9 cellular contexts compared by ENCODE assay signal in the genomic region with DNA sequence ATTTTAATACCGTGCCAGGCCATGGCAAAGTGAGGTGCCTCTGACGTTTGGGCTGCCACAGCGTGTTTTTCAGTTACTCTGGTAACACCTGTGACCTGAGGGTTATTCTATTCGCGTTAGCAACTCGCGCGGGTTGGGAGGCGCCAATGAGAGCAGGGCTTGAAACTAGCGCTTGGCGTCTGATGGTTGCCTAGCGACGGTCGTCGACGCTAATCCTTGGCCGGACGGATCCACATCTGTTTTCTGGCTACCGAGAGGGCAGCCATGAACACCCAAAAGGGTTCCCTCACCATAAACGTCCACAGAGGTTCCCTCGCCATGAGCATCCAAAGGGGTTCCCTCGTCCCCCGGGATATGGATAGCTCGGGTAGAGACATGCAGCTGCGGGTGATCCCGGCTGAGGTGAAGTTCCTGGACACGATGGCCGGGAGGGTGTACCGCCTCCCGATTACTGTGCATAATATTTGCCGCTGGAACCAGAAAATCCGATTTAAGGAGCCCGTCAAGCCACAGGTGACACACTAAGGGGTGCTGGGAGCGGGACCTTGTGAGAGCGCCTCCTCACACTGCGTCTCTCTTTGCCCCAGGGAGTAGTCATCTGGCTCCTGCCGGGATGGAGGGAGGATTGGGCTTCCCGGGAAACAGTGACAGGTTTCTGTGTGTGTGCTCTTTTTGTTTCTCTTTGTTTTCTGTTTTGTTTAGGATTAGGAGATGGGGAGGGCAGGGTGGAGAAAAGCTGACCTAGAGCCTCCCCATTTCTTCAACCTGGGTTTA. TPM values are rescaled to one million over a fixed set of nuclear protein-coding genes. Genes with fewer than 3 reads are reported as not detected.
DNase-seq lines count a peak whose midpoint lies in the region; ATAC-seq and TF ChIP-seq lines count a peak whose summit lies in the region.
"Had no signal": no experiment of that assay in that cellular context is flagged by ENCODE, and none has a peak within 500 bp of the region (broad histone marks: within the 10 kb centered on the region; RNA-seq: fewer than 3 reads in every experiment).

A gene with protein sequence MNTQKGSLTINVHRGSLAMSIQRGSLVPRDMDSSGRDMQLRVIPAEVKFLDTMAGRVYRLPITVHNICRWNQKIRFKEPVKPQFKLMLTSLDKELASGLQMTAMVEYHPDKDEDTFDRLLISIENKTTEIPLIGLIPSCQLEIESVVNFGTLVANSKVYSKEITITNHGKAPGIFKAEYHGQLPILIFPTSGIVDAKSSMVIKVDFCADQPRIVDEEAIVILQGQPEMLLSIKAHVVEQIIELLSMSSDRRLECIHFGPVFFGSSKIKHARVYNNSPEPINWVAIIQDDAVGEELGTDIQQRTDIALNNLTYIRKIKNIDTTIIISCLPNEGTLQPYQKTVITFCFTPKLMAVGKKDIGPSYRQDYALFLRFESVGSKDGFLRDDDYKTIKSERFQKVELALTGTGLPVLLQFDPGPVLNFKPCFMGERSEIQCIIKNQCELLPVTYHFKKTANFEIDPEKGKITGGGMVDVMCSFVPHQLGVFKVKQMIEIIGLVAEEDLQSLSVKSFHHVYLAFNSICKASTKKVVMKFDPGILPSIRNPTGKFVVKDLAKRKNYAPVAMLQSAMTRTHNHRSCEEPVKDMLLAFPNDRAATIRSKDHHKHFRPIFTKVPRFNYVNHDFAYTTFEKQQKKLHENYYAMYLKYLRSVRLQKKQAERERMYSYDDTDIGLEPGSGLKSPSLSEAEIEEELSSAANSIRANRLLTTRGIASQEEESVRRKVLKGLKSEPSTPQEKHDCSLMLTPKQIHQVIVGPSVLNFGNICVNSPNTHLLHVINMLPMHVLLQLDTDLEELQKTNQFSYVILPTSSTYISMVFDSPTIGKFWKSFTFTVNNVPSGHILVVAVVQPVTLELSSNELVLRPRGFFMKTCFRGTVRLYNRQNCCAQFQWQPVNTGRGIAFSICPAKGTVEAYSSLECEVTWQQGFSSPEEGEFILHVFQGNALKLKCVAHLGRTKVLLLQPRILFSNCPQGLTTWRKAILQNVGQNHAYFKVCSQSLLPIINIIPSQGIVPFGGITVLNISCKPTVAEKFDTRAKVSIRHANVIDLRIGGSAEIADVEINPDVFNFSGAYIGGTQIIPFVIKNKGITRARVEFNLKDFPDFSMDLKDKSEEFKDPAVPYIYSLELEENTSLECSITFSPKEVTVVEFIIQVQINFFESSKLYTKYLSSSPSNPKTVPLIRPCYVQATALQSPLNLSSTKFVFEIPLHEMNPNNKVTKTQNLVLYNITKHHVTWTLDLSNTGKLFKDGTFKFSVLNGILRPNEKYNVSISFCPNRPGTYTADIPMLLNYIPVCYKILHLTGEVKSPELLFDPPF (N-terminal part only) (plus strand): TSS at position 199 of the 774 bp plus-strand sequence. CDS start 66 bp downstream, at position 265.

- intact Hi-C loops in right lobe of liver (cut with DNase I): no loop called here

- no peak for ATAC-seq in activated naive CD8-positive, alpha-beta T cell treated with anti-CD3 and anti-CD28 coated beads, Interleukin-2, amount 50 U/mL, for 24 hours
- ATAC-seq in right lobe of liver: peak; percentile 45 to 67 (median 50)
- ATAC-seq in upper lobe of left lung (ENCODE audit: low FRiP score in 2 of 2): no peak

- H3K4me1 ChIP-seq in right lobe of liver (no peaks in the 10 kb centered on the region), upper lobe of left lung (no peaks in the 10 kb centered on the region)

- no peak for TF ChIP-seq POLR2A in right lobe of liver (IDR thresholded peaks at IDR 0.05)
- no peak for TF ChIP-seq POLR2A in upper lobe of left lung (IDR thresholded peaks at IDR 0.05)

- no peak within 1 kb of the TSS for H3K27ac Mint-ChIP-seq in activated naive CD8-positive, alpha-beta T cell treated with anti-CD3 and anti-CD28 coated beads for 36 hours
- H3K27ac Mint-ChIP-seq in activated naive CD8-positive, alpha-beta T cell treated with anti-CD3 and anti-CD28 coated beads, Interleukin-2, amount 50 U/mL, for 24 hours: no peak within 1 kb of the TSS
- no peak within 1 kb of the TSS for H3K27ac Mint-ChIP-seq in brain

- no peak within 1 kb of the TSS for H3K4me3 Mint-ChIP-seq in activated naive CD8-positive, alpha-beta T cell treated with anti-CD3 and anti-CD28 coated beads for 36 hours
- no peak within 1 kb of the TSS for H3K4me3 Mint-ChIP-seq in activated naive CD8-positive, alpha-beta T cell treated with anti-CD3 and anti-CD28 coated beads, Interleukin-2, amount 50 U/mL, for 24 hours
- H3K4me3 Mint-ChIP-seq in brain: peak within 1 kb of the TSS; percentile 78 to 86 (median 81)

- no peaks in the 10 kb centered on the region for H3K36me3 ChIP-seq in right lobe of liver
- H3K36me3 ChIP-seq in upper lobe of left lung: no peaks in the 10 kb centered on the region

- 14% methylated on average over 10 of the region's 38 CpGs for WGBS in right lobe of liver (ENCODE audit: insufficient coverage, low coverage, low lambda C conversion rate, missing lambda C conversion rate)
- 0 to 31% methylated on average over 6 to 30 of the region's 38 CpGs for WGBS in upper lobe of left lung, 2 donors

- H3K27me3 ChIP-seq in right lobe of liver (peaks cover 0 to 3% of the 10 kb centered on the region in 2 donors), upper lobe of left lung (no peaks in the 10 kb centered on the region)

- no peaks in the 10 kb centered on the region for H3K4me1 Mint-ChIP-seq in activated naive CD8-positive, alpha-beta T cell treated with anti-CD3 and anti-CD28 coated beads for 36 hours
- no peaks in the 10 kb centered on the region for H3K4me1 Mint-ChIP-seq in activated naive CD8-positive, alpha-beta T cell treated with anti-CD3 and anti-CD28 coated beads, Interleukin-2, amount 50 U/mL, for 24 hours
- no peaks in the 10 kb centered on the region for H3K4me1 Mint-ChIP-seq in brain

- no peaks in the 10 kb centered on the region for H3K36me3 Mint-ChIP-seq in activated naive CD8-positive, alpha-beta T cell treated with anti-CD3 and anti-CD28 coated beads for 36 hours
- H3K36me3 Mint-ChIP-seq in activated naive CD8-positive, alpha-beta T cell treated with anti-CD3 and anti-CD28 coated beads, Interleukin-2, amount 50 U/mL, for 24 hours (ENCODE audit: low read depth): no peaks in the 10 kb centered on the region
- no peaks in the 10 kb centered on the region for H3K36me3 Mint-ChIP-seq in brain

- no peak for TF ChIP-seq CTCF in brain (conservative IDR thresholded peaks at IDR 0.05)
- TF ChIP-seq CTCF in right lobe of liver (IDR thresholded peaks at IDR 0.05): no peak
- TF ChIP-seq CTCF in upper lobe of left lung (IDR thresholded peaks at IDR 0.05): no peak

- peak; percentile 2 for DNase-seq in activated naive CD8-positive, alpha-beta T cell treated with anti-CD3 and anti-CD28 coated beads for 36 hours
- DNase-seq in activated naive CD8-positive, alpha-beta T cell treated with anti-CD3 and anti-CD28 coated beads, Interleukin-2, amount 50 U/mL, for 24 hours: no peak
- DNase-seq in right lobe of liver (no peak), upper lobe of left lung (peak; percentile 2 to 32), NCI-H1694 (lab: John Stamatoyannopoulos, UW) (no peak)
- no peak for DNase-seq in activated CD4-positive, alpha-beta T cell treated with anti-CD3 and anti-CD28 coated beads for 1 hour
- DNase-seq in effector CD8-positive, alpha-beta T cell (lab: John Stamatoyannopoulos, UW): no peak

- H3K9me3 ChIP-seq in right lobe of liver (no peaks in the 10 kb centered on the region), upper lobe of left lung (no peaks in the 10 kb centered on the region)

- TF ChIP-seq EP300 in upper lobe of left lung (IDR thresholded peaks at IDR 0.05): no peak

- no peak within 1 kb of the TSS for H3K27ac ChIP-seq in right lobe of liver
- H3K27ac ChIP-seq in upper lobe of left lung: no peak within 1 kb of the TSS

- H3K4me3 ChIP-seq in right lobe of liver (peak within 1 kb of the TSS in 1 of 3 donors; percentile 14), upper lobe of left lung (peak within 1 kb of the TSS in 3 of 4 donors; percentile 1 to 33 (median 22))

- H3K27me3 Mint-ChIP-seq in activated naive CD8-positive, alpha-beta T cell treated with anti-CD3 and anti-CD28 coated beads for 36 hours: no peaks in the 10 kb centered on the region
- H3K27me3 Mint-ChIP-seq in activated naive CD8-positive, alpha-beta T cell treated with anti-CD3 and anti-CD28 coated beads, Interleukin-2, amount 50 U/mL, for 24 hours: no peaks in the 10 kb centered on the region
- H3K27me3 Mint-ChIP-seq in brain: peaks cover 4% of the 10 kb centered on the region

- H3K9me3 Mint-ChIP-seq in activated naive CD8-positive, alpha-beta T cell treated with anti-CD3 and anti-CD28 coated beads for 36 hours: no peaks in the 10 kb centered on the region
- peaks cover 3% of the 10 kb centered on the region for H3K9me3 Mint-ChIP-seq in activated naive CD8-positive, alpha-beta T cell treated with anti-CD3 and anti-CD28 coated beads, Interleukin-2, amount 50 U/mL, for 24 hours
- peaks cover 0 to 8% (median 0%) of the 10 kb centered on the region in 5 experiments for H3K9me3 Mint-ChIP-seq in brain

RNA-seq across cellular contexts. Expression of the gene that starts here (rescaled TPM):
- total RNA-seq in activated naive CD8-positive, alpha-beta T cell treated with anti-CD3 and anti-CD28 coated beads for 36 hours: not detected
- polyA plus RNA-seq in brain (ENCODE audit: insufficient read depth, low read depth, low replicate concordance): not detected
- total RNA-seq in right lobe of liver: under 1 TPM in 3 of 6 experiments, not detected in 3; 0.09 to 0.24 (median 0.20) TPM
- total RNA-seq in upper lobe of left lung: 10 to 100 TPM in 2 of 6 donors, 1 to 10 TPM in 3, under 1 TPM in 1; 0.03 to 38.0 (median 6.3) TPM
- polyA plus RNA-seq: BJ had no signal

Comparison
In these comparisons a context has a peak if more than half of its experiments do, and no peak if none do; other contexts are left out.
1. Peak in DNase-seq in activated naive CD8-positive, alpha-beta T cell treated with anti-CD3 and anti-CD28 coated beads for 36 hours; RNA of the gene not detected or under 1 TPM.
2. Peak in ATAC-seq in right lobe of liver; RNA of the gene not detected or under 1 TPM.
3. DNase-seq: peak in upper lobe of left lung (2 of 2); none in activated naive CD8-positive, alpha-beta T cell treated with anti-CD3 and anti-CD28 coated beads, Interleukin-2, amount 50 U/mL, for 24 hours (single experiment), right lobe of liver (0 of 3), activated CD4-positive, alpha-beta T cell treated with anti-CD3 and anti-CD28 coated beads for 1 hour (single experiment), NCI-H1694 (single experiment) and effector CD8-positive, alpha-beta T cell (single experiment).
4. H3K4me3 Mint-ChIP-seq: peak in brain (5 of 5); none in activated naive CD8-positive, alpha-beta T cell treated with anti-CD3 and anti-CD28 coated beads for 36 hours (single experiment) and activated naive CD8-positive, alpha-beta T cell treated with anti-CD3 and anti-CD28 coated beads, Interleukin-2, amount 50 U/mL, for 24 hours (single experiment).